In the genomic region with DNA sequence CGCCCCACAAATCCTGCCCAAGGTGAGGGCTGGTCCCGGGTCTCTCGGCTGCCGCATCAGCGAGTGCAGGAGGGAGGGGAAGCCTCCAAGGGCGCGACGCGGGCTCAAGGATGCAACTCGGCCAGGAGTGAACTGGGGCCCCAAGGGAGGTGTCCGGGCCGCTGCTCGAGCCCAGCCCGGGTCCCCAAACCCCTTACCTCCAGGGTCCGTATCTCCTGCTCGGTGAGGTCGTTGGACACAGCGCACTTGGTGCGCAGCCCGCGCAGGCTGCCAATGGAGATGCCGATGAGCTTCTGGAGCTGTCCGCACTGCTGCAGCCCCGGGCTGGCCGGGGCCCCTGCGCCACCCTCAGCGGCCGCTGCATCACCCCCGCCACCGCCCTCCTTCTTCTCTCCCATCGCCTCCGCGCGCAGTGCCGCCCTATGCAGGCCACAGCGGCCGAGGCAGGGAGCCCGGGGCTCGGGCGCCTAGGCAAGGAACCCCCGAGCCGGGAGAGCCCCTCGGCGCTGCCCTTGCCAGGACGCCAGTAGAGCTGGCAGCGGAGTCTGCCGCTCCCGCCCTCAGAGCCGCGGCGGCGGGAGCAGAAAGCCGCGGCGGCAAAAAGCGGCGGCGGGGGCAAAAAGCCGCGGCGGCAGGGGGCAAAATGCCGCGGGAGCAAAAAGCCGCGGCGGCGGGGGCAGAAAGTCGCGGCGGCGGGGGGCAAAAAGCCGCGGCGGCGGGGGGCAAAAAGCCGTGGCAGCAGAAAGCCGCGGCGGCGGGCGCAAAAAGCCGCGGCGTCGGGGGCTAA, we compare ENCODE assay signal across 8 cellular contexts.
DNase-seq lines count a peak whose midpoint lies in the region; ATAC-seq, FAIRE-seq and TF ChIP-seq lines count a peak whose summit lies in the region.
"Not testable (repeated sequence)": the region's sequence is repeated elsewhere in the genome, so short reads cannot be mapped to it uniquely, and the experiment has no call there.

No MANE protein-coding gene starts in this region.

- not testable (repeated sequence) for H4K5ac ChIP-seq in IMR-90 (ENCODE audit: low read depth, low read length)

- not testable (repeated sequence) for H3K4me2 ChIP-seq in IMR-90 (ENCODE audit: low read depth, low read length)

- not testable (repeated sequence) for DNase-seq in CD8-positive, alpha-beta T cell; IMR-90; RWPE2 (ENCODE audit: low spot score); ascending aorta (ENCODE audit: low spot score in 2 of 2); epithelial cell of proximal tubule (ENCODE audit: low read depth); kidney epithelial cell (ENCODE audit: low read depth)
- peak in 1 of 6 donors; percentile 53 for DNase-seq in pancreas

- H3K14ac ChIP-seq in IMR-90 (replicated peaks; ENCODE audit: low read depth, low read length): not testable (repeated sequence)

- not testable (repeated sequence) for H2AK9ac ChIP-seq in IMR-90 (replicated peaks; ENCODE audit: low read depth, low read length, poor library complexity)

- not testable (repeated sequence) for ATAC-seq in CD8-positive, alpha-beta T cell
- ATAC-seq in IMR-90 (ENCODE audit: low read depth) (peak; percentile 32; the same call in 1 of the 2 replicates), RWPE2 (ENCODE audit: low read depth) (0 out of 3 replicates have a peak, but pooled peaks have one; percentile 19), pancreas (peak in 2 of 4 donors; percentile 38 to 50)

- not testable (repeated sequence) for H3K27me3 ChIP-seq in CD8-positive, alpha-beta T cell (ENCODE audit: insufficient read depth, low read length); IMR-90 (ENCODE audit: control insufficient read depth, insufficient read depth, low read length); ascending aorta; pancreas; thymus (ENCODE audit: control insufficient read depth, insufficient read depth)
- H3K27me3 ChIP-seq in RWPE2 (ENCODE audit: insufficient read depth, poor library complexity, severe bottlenecking) (peaks cover 34% of the 10 kb centered on the region), kidney epithelial cell (ENCODE audit: control insufficient read depth, insufficient read depth, low read length) (peaks cover 12% of the 10 kb centered on the region)

- H3K27ac ChIP-seq in CD8-positive, alpha-beta T cell (ENCODE audit: low read depth, low read length); IMR-90 (ENCODE audit: insufficient read depth, low read length); RWPE2 (ENCODE audit: poor library complexity, severe bottlenecking); ascending aorta; pancreas; thymus (ENCODE audit: low read depth): not testable (repeated sequence)

- not testable (repeated sequence) for H2BK15ac ChIP-seq in IMR-90 (ENCODE audit: low read depth, low read length)

- POLR2A ChIA-PET in CD8-positive, alpha-beta T cell (lab: Charles Lee); IMR-90 (lab: Charles Lee; ENCODE audit: unreplicated experiment): not testable (repeated sequence)

- intact Hi-C loops in CD8-positive, alpha-beta T cell (cut with DNase I, micrococcal nuclease); IMR-90 (cut with micrococcal nuclease); ascending aorta (cut with DNase I); pancreas (cut with DNase I): not testable (repeated sequence)

- H3K4ac ChIP-seq in IMR-90 (ENCODE audit: low read depth, low read length): not testable (repeated sequence)

- FAIRE-seq in pancreas (lab: Jason Lieb, UNC): not testable (repeated sequence)

- not testable (repeated sequence) for H3K27ac Mint-ChIP-seq in CD8-positive, alpha-beta T cell

- H3K36me3 ChIP-seq in CD8-positive, alpha-beta T cell (ENCODE audit: insufficient read depth, low read length); IMR-90 (ENCODE audit: control insufficient read depth, insufficient read depth, low read length); RWPE2 (ENCODE audit: low read depth); ascending aorta; kidney epithelial cell (ENCODE audit: control insufficient read depth, insufficient read depth, low read length); pancreas; thymus (ENCODE audit: control insufficient read depth, insufficient read depth): not testable (repeated sequence)

- not testable (repeated sequence) for H3K56ac ChIP-seq in IMR-90 (ENCODE audit: extremely low read depth, insufficient read depth, low read length)

- not testable (repeated sequence) for TF ChIP-seq POLR2A in IMR-90 (IDR thresholded peaks at IDR 0.05; ENCODE audit: low read depth, low read length)

- H3K18ac ChIP-seq in IMR-90 (ENCODE audit: low read depth, low read length): not testable (repeated sequence)

- not testable (repeated sequence) for H2AFZ ChIP-seq in IMR-90 (replicated peaks; ENCODE audit: low read length, poor library complexity)

- TF ChIP-seq RAD21 in IMR-90 (IDR thresholded peaks at IDR 0.05; ENCODE audit: low read length): not testable (repeated sequence)

- in situ Hi-C loops in IMR-90 (cut with MboI; ENCODE audit: low sequenced_read_pairs): not testable (repeated sequence)

- not testable (repeated sequence) for H3K4me1 Mint-ChIP-seq in CD8-positive, alpha-beta T cell (ENCODE audit: low read depth)

- peak overlapping the region; percentile 49 for H3K4me3 ChIP-seq in CD8-positive, alpha-beta T cell (ENCODE audit: low read depth, low read length)
- H3K4me3 ChIP-seq in IMR-90 (ENCODE audit: insufficient read depth, low read depth, low read length) (peak overlapping the region; percentile 18; the same call in 1 of the 2 replicates), RWPE2 (ENCODE audit: severe bottlenecking) (peak overlapping the region; percentile 16), ascending aorta (peak overlapping the region; percentile 55 to 59), epithelial cell of proximal tubule (ENCODE audit: low read depth, low read length) (peak overlapping the region; percentile 63), kidney epithelial cell (ENCODE audit: low read depth, low read length) (peak overlapping the region; percentile 44), pancreas (peak overlapping the region in 3 of 4 donors; percentile 7 to 33 (median 32)), thymus (ENCODE audit: low read length) (peak overlapping the region; percentile 38)

- H3K9me1 ChIP-seq in IMR-90 (ENCODE audit: insufficient read depth, low read length): not testable (repeated sequence)

- not testable (repeated sequence) for TF ChIP-seq CTCF in CD8-positive, alpha-beta T cell (IDR thresholded peaks at IDR 0.05); IMR-90 (conservative IDR thresholded peaks at IDR 0.05; ENCODE audit: low read depth, low read length); RWPE2 (IDR thresholded peaks at IDR 0.05; ENCODE audit: poor library complexity, severe bottlenecking); ascending aorta (IDR thresholded peaks at IDR 0.05); epithelial cell of proximal tubule (conservative IDR thresholded peaks at IDR 0.05; ENCODE audit: low read depth, low read length); kidney epithelial cell (IDR thresholded peaks at IDR 0.05; ENCODE audit: insufficient read depth, low read length, poor library complexity, severe bottlenecking); pancreas (IDR thresholded peaks at IDR 0.05)

- dilution Hi-C loops in IMR-90 (cut with HindIII; ENCODE audit: low sequenced_read_pairs, unreplicated experiment): not testable (repeated sequence)

- H3K9me3 Mint-ChIP-seq in CD8-positive, alpha-beta T cell: not testable (repeated sequence)

- not testable (repeated sequence) for H3K9ac ChIP-seq in IMR-90 (ENCODE audit: low read depth, low read length)

- not testable (repeated sequence) for H2AK5ac ChIP-seq in IMR-90 (ENCODE audit: low read depth, low read length)

- H2BK120ac ChIP-seq in IMR-90 (ENCODE audit: low read depth, low read length): not testable (repeated sequence)

- H4K20me1 ChIP-seq in IMR-90 (ENCODE audit: insufficient read depth, low read length): not testable (repeated sequence)

- not testable (repeated sequence) for H3K79me1 ChIP-seq in IMR-90 (ENCODE audit: low read depth in 1 of 2, low read length in 2 of 2)

- H3K4me1 ChIP-seq in CD8-positive, alpha-beta T cell (ENCODE audit: insufficient read depth, low read length); IMR-90 (ENCODE audit: control insufficient read depth, insufficient read depth, low read length); RWPE2 (ENCODE audit: insufficient read depth, poor library complexity, severe bottlenecking); ascending aorta; pancreas; thymus (ENCODE audit: control insufficient read depth, insufficient read depth, low read length): not testable (repeated sequence)

- 0% methylated on average over 2 of the region's 85 CpGs; no CpG with 5 or more reads in 1 of the 2 experiments for WGBS in IMR-90 (ENCODE audit: extremely low coverage in 2 of 2, insufficient read length in 1 of 2), 2 experiments
- WGBS in pancreas, 2 donors: 4 to 6% methylated on average over 33 to 72 of the region's 85 CpGs
- WGBS in thymus: 2% methylated on average over 67 of the region's 85 CpGs

- CTCF ChIA-PET in CD8-positive, alpha-beta T cell (lab: Charles Lee); IMR-90 (lab: Yijun Ruan, JAX): not testable (repeated sequence)

- not testable (repeated sequence) for H3K23ac ChIP-seq in IMR-90 (ENCODE audit: low read depth, low read length)

- H3K36me3 Mint-ChIP-seq in CD8-positive, alpha-beta T cell: not testable (repeated sequence)

- peaks cover 16% of the 10 kb centered on the region for H3K27me3 Mint-ChIP-seq in CD8-positive, alpha-beta T cell (ENCODE audit: low read depth)

- H4K8ac ChIP-seq in IMR-90 (ENCODE audit: low read depth in 2 of 2, low read length in 2 of 2): not testable (repeated sequence)

- not testable (repeated sequence) for H2BK20ac ChIP-seq in IMR-90 (ENCODE audit: low read depth, low read length)

- H3K9me3 ChIP-seq in CD8-positive, alpha-beta T cell (ENCODE audit: low read length); IMR-90 (ENCODE audit: control insufficient read depth, insufficient read depth, low read length); RWPE2 (ENCODE audit: severe bottlenecking); pancreas; thymus (ENCODE audit: control insufficient read depth): not testable (repeated sequence)
- H3K9me3 ChIP-seq in ascending aorta: peaks cover 0 to 11% of the 10 kb centered on the region in 2 donors

- not testable (repeated sequence) for H4K91ac ChIP-seq in IMR-90 (ENCODE audit: insufficient read depth, low read depth, low read length)

- H3K4me3 Mint-ChIP-seq in CD8-positive, alpha-beta T cell: not testable (repeated sequence)

- not testable (repeated sequence) for H2BK5ac ChIP-seq in IMR-90 (ENCODE audit: low read depth, low read length, poor library complexity, severe bottlenecking)

- BruUV-seq in IMR-90 (replicated peaks; lab: Mats Ljungman, UMichigan): not testable (repeated sequence)
